1 cellular context compared by ENCODE assay signal in genomic region chr3:23758253-23758838, GRCh38.
TF ChIP-seq lines count a peak whose summit lies in the region.

No MANE protein-coding gene starts in this region.

TF ChIP-seq in IMR-90, 13 proteins besides CTCF, POLR2A, EP300 and RAD21:
- TF ChIP-seq MAFK (IDR thresholded peaks at IDR 0.05; ENCODE audit: low read depth, low read length) (no peak), SMC3 (IDR thresholded peaks at IDR 0.05; ENCODE audit: low read depth, low read length) (no peak), BHLHE40 (IDR thresholded peaks at IDR 0.05; ENCODE audit: low read depth, low read length) (no peak), RCOR1 (IDR thresholded peaks at IDR 0.05; ENCODE audit: insufficient replicate concordance, low read length) (no peak), RFX5 (IDR thresholded peaks at IDR 0.05; ENCODE audit: low read depth, low read length) (no peak), MXI1 (IDR thresholded peaks at IDR 0.05; ENCODE audit: borderline replicate concordance, low read depth, low read length) (no peak), NFE2L2 (IDR thresholded peaks at IDR 0.05; ENCODE audit: low read depth, low read length) (no peak), CEBPB (IDR thresholded peaks at IDR 0.05; ENCODE audit: low read depth, low read length) (no peak), CHD1 (IDR thresholded peaks at IDR 0.05; ENCODE audit: low read depth, low read length) (no peak), FOS (IDR thresholded peaks at IDR 0.05; ENCODE audit: low read depth, low read length) (no peak), USF2 (IDR thresholded peaks at IDR 0.05; ENCODE audit: low read depth, low read length) (no peak)
- TF ChIP-seq, protein P1, sequence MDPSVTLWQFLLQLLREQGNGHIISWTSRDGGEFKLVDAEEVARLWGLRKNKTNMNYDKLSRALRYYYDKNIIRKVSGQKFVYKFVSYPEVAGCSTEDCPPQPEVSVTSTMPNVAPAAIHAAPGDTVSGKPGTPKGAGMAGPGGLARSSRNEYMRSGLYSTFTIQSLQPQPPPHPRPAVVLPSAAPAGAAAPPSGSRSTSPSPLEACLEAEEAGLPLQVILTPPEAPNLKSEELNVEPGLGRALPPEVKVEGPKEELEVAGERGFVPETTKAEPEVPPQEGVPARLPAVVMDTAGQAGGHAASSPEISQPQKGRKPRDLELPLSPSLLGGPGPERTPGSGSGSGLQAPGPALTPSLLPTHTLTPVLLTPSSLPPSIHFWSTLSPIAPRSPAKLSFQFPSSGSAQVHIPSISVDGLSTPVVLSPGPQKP (IDR thresholded peaks at IDR 0.05; ENCODE audit: borderline replicate concordance, low read depth, low read length), result no peak
